Comparison of ENCODE assay signal across 25 cellular contexts in the genomic region with DNA sequence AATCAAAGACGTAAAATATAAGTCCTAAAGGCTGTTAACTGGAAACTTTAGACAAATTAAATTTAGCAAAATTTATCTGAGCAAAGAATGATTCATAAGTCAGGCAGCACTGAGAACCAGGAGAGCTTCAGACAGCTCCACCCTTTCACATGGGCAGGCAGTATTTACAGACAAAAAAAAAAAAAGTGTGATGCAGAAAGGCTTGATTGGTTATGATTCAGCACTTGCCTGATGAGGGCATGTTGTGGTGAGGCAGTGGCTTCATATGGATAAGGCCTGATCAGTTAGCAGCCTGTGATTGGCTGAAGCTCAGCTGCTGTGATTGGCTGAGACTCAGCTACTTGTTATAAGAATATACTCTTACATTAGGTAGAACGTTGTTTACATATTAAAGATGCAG.
DNase-seq lines count a peak whose midpoint lies in the region; ATAC-seq and TF ChIP-seq lines count a peak whose summit lies in the region.
"Had no signal": no experiment of that assay in that cellular context is flagged by ENCODE, and none has a peak within 500 bp of the region (broad histone marks: within the 10 kb centered on the region; RNA-seq: fewer than 3 reads in every experiment).

No MANE protein-coding gene starts in this region.

- ATAC-seq in left lung, result peak; percentile 43
- no peak for ATAC-seq in GM21723 (IDR thresholded peaks at IDR 0.05; ENCODE audit: unreplicated experiment)
- ATAC-seq in HG03139 (IDR thresholded peaks at IDR 0.05; ENCODE audit: unreplicated experiment), result no peak
- ATAC-seq: esophagus mucosa, K562, mucosa of descending colon, pancreas, right lobe of liver had no signal

- H3K27me3 ChIP-seq in MG63, result no peaks in the 10 kb centered on the region
- H3K27me3 ChIP-seq in left lung, result no peaks in the 10 kb centered on the region
- H3K27me3 ChIP-seq: pancreas, right lobe of liver had no signal

- no peak for TF ChIP-seq CTCF in left lung (IDR thresholded peaks at IDR 0.05)

- no peak overlapping the region for H3K27ac ChIP-seq in left lung
- H3K27ac ChIP-seq: pancreas, right lobe of liver had no signal

- peak; percentile 41 for DNase-seq in DMS53 treated with DMSO at 0.1 percent for 48 hours (lab: John Stamatoyannopoulos, UW; ENCODE audit: unreplicated experiment)
- peak; percentile 7 for DNase-seq in MG63
- peak; percentile 31 for DNase-seq in astrocyte of the hippocampus (ENCODE audit: low read depth, low spot score)
- DNase-seq in left lung, result no peak
- DNase-seq in NK-92 (lab: John Stamatoyannopoulos, UW; ENCODE audit: unreplicated experiment), result no peak
- no peak for DNase-seq in activated T-cell treated with anti-CD3 and anti-CD28 coated beads for 4 hours
- DNase-seq: activated CD4-positive, alpha-beta T cell treated with anti-CD3 and anti-CD28 coated beads, Interleukin-2, amount 50 U/mL, for 48 hours; activated CD4-positive, CD25-positive, alpha-beta regulatory T cell; activated gamma-delta T cell; C1 segment of cervical spinal cord; Calu3; effector CD4-positive, alpha-beta T cell; hypothalamus; mucosa of descending colon; NCI-H524 treated with DMSO at 0.1 percent for 48 hours; nephron progenitor cell; pancreas; right lobe of liver; stimulated activated CD4-positive, alpha-beta T cell treated with anti-CD3 and anti-CD28 coated beads, Interleukin-4, amount 100 ng/mL, for 4 hours; stimulated activated naive CD4-positive, alpha-beta T cell; T1000 had no signal

- H3K9me3 ChIP-seq in MG63, result no peaks in the 10 kb centered on the region
- peaks cover 0 to 2% of the 10 kb centered on the region in 2 donors for H3K9me3 ChIP-seq in left lung
- H3K9me3 ChIP-seq: mucosa of descending colon, pancreas, right lobe of liver had no signal

- no peaks in the 10 kb centered on the region for H3K4me1 ChIP-seq in left lung
- H3K4me1 ChIP-seq: pancreas, right lobe of liver had no signal

- intact Hi-C loops in left lung (cut with DNase I), result no loop called here

- no peak overlapping the region for H3K4me3 ChIP-seq in MG63
- no peak overlapping the region for H3K4me3 ChIP-seq in left lung
- H3K4me3 ChIP-seq: K562, mucosa of descending colon, pancreas, right lobe of liver had no signal

- H3K36me3 ChIP-seq in MG63, result no peaks in the 10 kb centered on the region
- no peaks in the 10 kb centered on the region for H3K36me3 ChIP-seq in left lung
- H3K36me3 ChIP-seq: pancreas, right lobe of liver had no signal

Comparison
In these comparisons a context has a peak if more than half of its experiments do, and no peak if none do; other contexts are left out.
1. DNase-seq: peak in DMS53 treated with DMSO at 0.1 percent for 48 hours (single experiment), MG63 (single experiment) and astrocyte of the hippocampus (single experiment); none in left lung (0 of 2), NK-92 (single experiment) and activated T-cell treated with anti-CD3 and anti-CD28 coated beads for 4 hours (single experiment).